In genomic region chr2:151347294-151347693, GRCh38 we compare ENCODE assay signal across 3 cellular contexts.
TF ChIP-seq lines count a peak whose summit lies in the region.

No MANE protein-coding gene starts in this region.

TF ChIP-seq in HepG2, 621 proteins besides CTCF, POLR2A, EP300 and RAD21:
- TF ChIP-seq ZNF747 (CRISPR knock-in tag; IDR thresholded peaks at IDR 0.05; ENCODE audit: borderline replicate concordance): no peak
- peak; percentile 50 to 52 for TF ChIP-seq MAFK (conservative IDR thresholded peaks at IDR 0.05 in 1 of 2, IDR thresholded peaks at IDR 0.05 in 1 of 2; ENCODE audit: low read length in 2 of 2)
- no peak for TF ChIP-seq MED13 (CRISPR knock-in tag; IDR thresholded peaks at IDR 0.05)
- TF ChIP-seq MAFF (IDR thresholded peaks at IDR 0.05; ENCODE audit: low read depth, low read length): 0 out of 2 replicates have a peak, but pooled peaks have one; percentile 33

TF ChIP-seq in K562, 482 proteins besides CTCF, POLR2A, EP300 and RAD21:
- TF ChIP-seq ZNF316 (IDR thresholded peaks at IDR 0.05): peak; percentile 58
- no peak for TF ChIP-seq ZBTB17 (CRISPR knock-in tag; IDR thresholded peaks at IDR 0.05)
- TF ChIP-seq ZKSCAN8 (CRISPR knock-in tag; IDR thresholded peaks at IDR 0.05): no peak
- no peak for TF ChIP-seq BCL6 (CRISPR knock-in tag; IDR thresholded peaks at IDR 0.05)
- peak; percentile 49 for TF ChIP-seq MAFF (IDR thresholded peaks at IDR 0.05; ENCODE audit: low read length)
- TF ChIP-seq NFE2 (IDR thresholded peaks at IDR 0.05; ENCODE audit: low read depth): peak; percentile 37; the same call in 1 of the 2 replicates
- peak; percentile 45; the same call in 1 of the 2 replicates for TF ChIP-seq MAFK (IDR thresholded peaks at IDR 0.05; ENCODE audit: low read length)
TF ChIP-seq in K562: peak in this region for 4.

TF ChIP-seq in SK-N-SH treated with all-trans-retinoic acid at 6 μM for 48 hours, 23 proteins besides CTCF, POLR2A, EP300 and RAD21:
- TF ChIP-seq SNAI2 (CRISPR knock-in tag; IDR thresholded peaks at IDR 0.05) (no peak), POU6F1 (CRISPR knock-in tag; IDR thresholded peaks at IDR 0.05; ENCODE audit: borderline replicate concordance, low read depth) (no peak), PATZ1 (CRISPR knock-in tag; IDR thresholded peaks at IDR 0.05; ENCODE audit: borderline replicate concordance) (no peak), CSRNP3 (CRISPR knock-in tag; IDR thresholded peaks at IDR 0.05) (no peak), PPARA (CRISPR knock-in tag; IDR thresholded peaks at IDR 0.05; ENCODE audit: borderline replicate concordance) (no peak), ZNF565 (CRISPR knock-in tag; conservative IDR thresholded peaks at IDR 0.05; ENCODE audit: low read depth) (no peak)
